ENCODE assay signal across 8 cellular contexts in genomic region chr5:21535114-21535513, GRCh38.
DNase-seq lines count a peak whose midpoint lies in the region; ATAC-seq, FAIRE-seq and TF ChIP-seq lines count a peak whose summit lies in the region.
"Not testable (repeated sequence)": the region's sequence is repeated elsewhere in the genome, so short reads cannot be mapped to it uniquely, and the experiment has no call there.

No MANE protein-coding gene starts in this region.

- H3K79me2 ChIP-seq in K562 (ENCODE audit: control insufficient read depth, insufficient read depth, low read length); fibroblast of lung (ENCODE audit: control insufficient read depth, insufficient read depth, low read length): not testable (repeated sequence)

- not testable (repeated sequence) for TF ChIP-seq RAD21 in K562 (CRISPR knock-in tag; conservative IDR thresholded peaks at IDR 0.05 in 1 of 2, IDR thresholded peaks at IDR 0.05 in 1 of 2)

- not testable (repeated sequence) for ATAC-seq in K562

- not testable (repeated sequence) for H3K4me2 ChIP-seq in K562 (ENCODE audit: insufficient read depth, low read length); fibroblast of lung (ENCODE audit: extremely low read depth, insufficient read depth, low read length)

- in situ Hi-C loops in K562 (cut with MboI), result not testable (repeated sequence)

- not testable (repeated sequence) for H3K4me3 Mint-ChIP-seq in HFFc6

- H3K27me3 ChIP-seq in AG04450 (ENCODE audit: control insufficient read depth, insufficient read depth, low read length); K562 (ENCODE audit: control insufficient read depth in 2 of 2, insufficient read depth in 2 of 2, low read length in 2 of 2); fibroblast of lung (ENCODE audit: control insufficient read depth, insufficient read depth, low read length): not testable (repeated sequence)

- not testable (repeated sequence) for TF ChIP-seq POLR2A in K562 (conservative IDR thresholded peaks at IDR 0.05)

- not testable (repeated sequence) for H3K36me3 Mint-ChIP-seq in HFFc6 (ENCODE audit: low read depth)

- not testable (repeated sequence) for TF ChIP-seq CTCF in AG04450 (IDR thresholded peaks at IDR 0.05; ENCODE audit: low read depth, low read length); HFFc6 (IDR thresholded peaks at IDR 0.05); K562 (IDR thresholded peaks at IDR 0.05 in 2 of 3, conservative IDR thresholded peaks at IDR 0.05 in 1 of 3; ENCODE audit: insufficient read depth in 2 of 3, low read depth in 1 of 3, low read length in 3 of 3); fibroblast of lung (conservative IDR thresholded peaks at IDR 0.05 in 1 of 2, IDR thresholded peaks at IDR 0.05 in 1 of 2; ENCODE audit: low read depth in 1 of 2, low read length in 2 of 2)

- not testable (repeated sequence) for H2AFZ ChIP-seq in K562 (ENCODE audit: low read depth, low read length); fibroblast of lung (ENCODE audit: low read length)

- H4K20me1 ChIP-seq in K562 (replicated peaks; ENCODE audit: control insufficient read depth, insufficient read depth, low read length); fibroblast of lung (ENCODE audit: control insufficient read depth, extremely low read depth, insufficient read depth, low read length): not testable (repeated sequence)

- H3K27me3 Mint-ChIP-seq in HFFc6 (ENCODE audit: insufficient read depth), result not testable (repeated sequence)

- H3K4me3 ChIP-seq in AG04450 (ENCODE audit: low read depth, low read length); K562; fibroblast of lung (replicated peaks in 1 of 4; ENCODE audit: control extremely low read depth in 1 of 4, insufficient read depth in 1 of 4, low read depth in 3 of 4, low read length in 4 of 4): not testable (repeated sequence)

- not testable (repeated sequence) for H3K9ac ChIP-seq in K562 (ENCODE audit: insufficient read depth in 1 of 2, low read depth in 2 of 2, low read length in 2 of 2); fibroblast of lung (ENCODE audit: insufficient read depth, low read length)

- not testable (repeated sequence) for H3K27ac Mint-ChIP-seq in HFFc6

- FAIRE-seq in K562 (lab: Jason Lieb, UNC), result peak; percentile 72

- TF ChIP-seq EP300 in K562 (IDR thresholded peaks at IDR 0.05; ENCODE audit: low read length), result not testable (repeated sequence)

- POLR2A ChIA-PET in AG04450 (lab: Yijun Ruan, JAX); K562 (lab: Yijun Ruan, JAX): not testable (repeated sequence)

- not testable (repeated sequence) for BruUV-seq in K562 (replicated peaks; lab: Mats Ljungman, UMichigan)

- DNase-seq in AG04450 (ENCODE audit: low read depth, low spot score) (peak; percentile 0), GM04503 (ENCODE audit: low read depth) (peak; percentile 8), HFFc6 (peak; percentile 18), amniotic epithelial cell (ENCODE audit: low read depth) (peak; percentile 24), fibroblast of lung (ENCODE audit: low read depth in 2 of 2) (peak; percentile 8 to 56), iris pigment epithelial cell (ENCODE audit: low read depth) (peak; percentile 71), stromal cell of bone marrow (ENCODE audit: low read depth) (peak; percentile 2)
- DNase-seq in K562 (ENCODE audit: extremely low read depth in 1 of 4, low spot score in 3 of 4), result not testable (repeated sequence)

- H3K9me3 Mint-ChIP-seq in HFFc6, result not testable (repeated sequence)

- not testable (repeated sequence) for H3K9me3 ChIP-seq in AG04450 (ENCODE audit: control insufficient read depth, insufficient read depth, low read length); K562 (replicated peaks; ENCODE audit: control insufficient read depth, insufficient read depth, low read depth, low read length); fibroblast of lung (ENCODE audit: control insufficient read depth, insufficient read depth, low read depth, low read length)

- CTCF ChIA-PET in AG04450 (lab: Charles Lee); K562 (lab: Yijun Ruan, JAX; ENCODE audit: low intra/inter-chr PET ratio): not testable (repeated sequence)

- intact Hi-C loops in K562 (cut with micrococcal nuclease), result not testable (repeated sequence)

- H3K4me1 Mint-ChIP-seq in HFFc6 (ENCODE audit: low read depth), result not testable (repeated sequence)

- not testable (repeated sequence) for H3K36me3 ChIP-seq in K562 (ENCODE audit: control insufficient read depth, insufficient read depth, low read length); fibroblast of lung (ENCODE audit: control insufficient read depth, insufficient read depth, low read length)

- not testable (repeated sequence) for H3K4me1 ChIP-seq in K562 (replicated peaks in 1 of 2; ENCODE audit: control insufficient read depth in 2 of 2, insufficient read depth in 2 of 2, low read length in 2 of 2); fibroblast of lung (ENCODE audit: control insufficient read depth, extremely low read depth, insufficient read depth, low read length)

- H3K27ac ChIP-seq in AG04450 (ENCODE audit: low read depth, low read length); K562 (ENCODE audit: extremely low read depth, low read depth, low read length); fibroblast of lung (ENCODE audit: insufficient read depth, low read length): not testable (repeated sequence)

- H3K9me1 ChIP-seq in K562 (ENCODE audit: control insufficient read depth, insufficient read depth, low read length), result not testable (repeated sequence)
